1 cellular context compared by ENCODE assay signal in the genomic region with DNA sequence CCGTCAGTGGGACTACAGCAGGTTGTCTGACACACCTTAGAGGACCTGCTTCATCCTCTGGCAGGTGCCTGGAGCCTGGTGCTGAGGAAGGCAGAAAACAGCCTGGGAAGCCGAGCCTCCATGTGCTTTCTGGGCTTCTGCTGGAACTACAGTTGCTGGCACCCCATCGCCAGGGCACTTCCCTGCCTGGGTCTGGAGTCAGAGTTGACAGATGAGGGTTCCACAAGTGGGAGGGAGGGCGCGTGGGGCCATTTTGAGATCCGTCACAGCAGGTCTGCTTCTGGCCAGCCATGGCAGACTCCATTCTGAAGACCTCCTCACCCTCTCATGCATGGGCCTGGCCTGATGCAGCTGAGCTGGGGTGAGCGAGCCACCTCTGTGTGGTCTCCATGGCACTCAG.
TF ChIP-seq lines count a peak whose summit lies in the region.

No MANE protein-coding gene starts in this region.

TF ChIP-seq in H1, 55 proteins besides CTCF, POLR2A, EP300 and RAD21 (continued from another document):
- TF ChIP-seq RNF2 (IDR thresholded peaks at IDR 0.05; ENCODE audit: borderline replicate concordance, low read depth, low read length, missing control alignments, poor library complexity, severe bottlenecking) (no peak), SP4 (IDR thresholded peaks at IDR 0.05; ENCODE audit: low read length) (no peak), MAFK (IDR thresholded peaks at IDR 0.05; ENCODE audit: low read depth, low read length) (no peak)
